15 cellular contexts compared by ENCODE assay signal in genomic region chr22:25114369-25115362, GRCh38.
DNase-seq lines count a peak whose midpoint lies in the region; ATAC-seq, FAIRE-seq and TF ChIP-seq lines count a peak whose summit lies in the region.
"Had no signal": no experiment of that assay in that cellular context is flagged by ENCODE, and none has a peak within 500 bp of the region (broad histone marks: within the 10 kb centered on the region; RNA-seq: fewer than 3 reads in every experiment).

No MANE protein-coding gene starts in this region.

- 34% methylated on average over 12 of the region's 17 CpGs for WGBS in right lobe of liver (ENCODE audit: insufficient coverage, low coverage, low lambda C conversion rate, missing lambda C conversion rate)

- intact Hi-C loops in right lobe of liver (cut with DNase I) (loop anchor here in 1 of 2 donors (5.0 kb wide), 1 partner anchor 53 kb away; no protein-coding TSS in a partner anchor), tibial artery (cut with DNase I; ENCODE audit: low total_unique reads) (no loop called here)

- H3K27ac ChIP-seq in right lobe of liver (peak overlapping the region; percentile 65 to 97 (median 90)), tibial artery (peak overlapping the region; percentile 78 to 83)

- H3K4me1 ChIP-seq in right lobe of liver: peaks cover 0 to 44% (median 3%) of the 10 kb centered on the region in 4 donors
- peaks cover 0 to 77% (median 52%) of the 10 kb centered on the region in 4 donors for H3K4me1 ChIP-seq in tibial artery

- H3K4me3 ChIP-seq in bronchial epithelial cell (ENCODE audit: low read depth, low read length): no peak overlapping the region
- peak overlapping the region; percentile 50 to 91 (median 79) for H3K4me3 ChIP-seq in right lobe of liver
- no peak overlapping the region for H3K4me3 ChIP-seq in tibial artery

- H3K9me3 ChIP-seq in right lobe of liver (no peaks in the 10 kb centered on the region), tibial artery (no peaks in the 10 kb centered on the region)

- H3K36me3 ChIP-seq in bronchial epithelial cell (ENCODE audit: control insufficient read depth, insufficient read depth, low read length) (peaks cover 2% of the 10 kb centered on the region), right lobe of liver (no peaks in the 10 kb centered on the region), tibial artery (peaks cover 0 to 17% (median 15%) of the 10 kb centered on the region in 3 donors)

- TF ChIP-seq CTCF in bronchial epithelial cell (IDR thresholded peaks at IDR 0.05; ENCODE audit: insufficient read depth, low read length, severe bottlenecking) (no peak), right lobe of liver (IDR thresholded peaks at IDR 0.05) (no peak), tibial artery (IDR thresholded peaks at IDR 0.05) (no peak)

- TF ChIP-seq POLR2A in right lobe of liver (IDR thresholded peaks at IDR 0.05): no peak

- FAIRE-seq in bronchial epithelial cell (lab: Jason Lieb, UNC): peak; percentile 73

- peak; percentile 14 to 15 for DNase-seq in NCI-H2081 (lab: John Stamatoyannopoulos, UW)
- DNase-seq in NCI-H2081 treated with DMSO at 0.1 percent for 48 hours (lab: John Stamatoyannopoulos, UW): no peak
- DNase-seq in bronchial epithelial cell (ENCODE audit: low read depth): peak; percentile 79
- DNase-seq in right lobe of liver: no peak
- no peak for DNase-seq in tibial artery
- no peak for DNase-seq in central memory CD4-positive, alpha-beta T cell
- no peak for DNase-seq in Kasumi-1 (lab: John Stamatoyannopoulos, UW)
- DNase-seq in NCI-H2196 treated with DMSO at 0.1 percent for 48 hours (lab: John Stamatoyannopoulos, UW; ENCODE audit: unreplicated experiment): no peak
- DNase-seq: activated CD4-positive, CD25-positive, alpha-beta regulatory T cell treated with anti-CD3 and anti-CD28 coated beads, Interleukin-2, amount 50 U/mL, for 72 hours; anterior cingulate cortex; immature natural killer cell; NCI-H774; stimulated activated CD4-positive, alpha-beta T cell treated with anti-CD3 and anti-CD28 coated beads, Interleukin-4, amount 100 ng/mL, for 4 hours; stimulated activated naive CD8-positive, alpha-beta T cell treated with anti-CD3 and anti-CD28 coated beads, Interleukin-15, amount 100 ng/mL, for 72 hours; SW 1271 had no signal

- H3K27me3 ChIP-seq in bronchial epithelial cell (ENCODE audit: control insufficient read depth, insufficient read depth, low read length): no peaks in the 10 kb centered on the region
- no peaks in the 10 kb centered on the region for H3K27me3 ChIP-seq in right lobe of liver
- H3K27me3 ChIP-seq in tibial artery: no peaks in the 10 kb centered on the region

- no peak for ATAC-seq in right lobe of liver
- ATAC-seq: stimulated activated naive CD8-positive, alpha-beta T cell treated with anti-CD3 and anti-CD28 coated beads, Interleukin-15, amount 100 ng/mL, for 72 hours had no signal

Comparison
In these comparisons a context has a peak if more than half of its experiments do, and no peak if none do; other contexts are left out.
1. DNase-seq: peak in NCI-H2081 (2 of 2) and bronchial epithelial cell (single experiment); none in NCI-H2081 treated with DMSO at 0.1 percent for 48 hours (single experiment), right lobe of liver (0 of 3), tibial artery (0 of 2), central memory CD4-positive, alpha-beta T cell (single experiment), Kasumi-1 (0 of 2) and NCI-H2196 treated with DMSO at 0.1 percent for 48 hours (single experiment).
2. H3K4me3 ChIP-seq: peak in right lobe of liver (3 of 3); none in bronchial epithelial cell (single experiment) and tibial artery (0 of 2).